In the genomic region with DNA sequence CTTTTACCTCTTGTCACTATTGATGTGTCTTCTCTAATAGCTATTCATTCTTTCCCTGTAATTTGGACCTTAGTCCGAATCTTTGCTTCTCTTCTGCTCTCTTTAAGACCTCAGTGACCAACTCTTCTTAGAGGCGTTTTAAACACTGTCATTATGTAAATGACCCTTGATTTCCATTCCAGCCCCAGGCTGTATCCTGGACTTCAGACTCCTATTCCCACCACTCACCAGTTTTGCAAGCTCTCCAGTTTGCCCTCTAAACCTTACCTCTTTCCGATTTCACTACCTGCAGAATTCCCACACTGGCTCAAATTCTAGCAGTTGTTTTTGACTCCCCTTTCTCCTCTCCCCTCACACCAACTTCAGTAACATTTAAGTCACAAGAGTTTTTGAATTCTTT, we compare ENCODE assay signal across 20 cellular contexts. TPM values are rescaled to one million over a fixed set of nuclear protein-coding genes. Genes with fewer than 3 reads are reported as not detected.
DNase-seq lines count a peak whose midpoint lies in the region; ATAC-seq, FAIRE-seq and TF ChIP-seq lines count a peak whose summit lies in the region.
"Had no signal": no experiment of that assay in that cellular context is flagged by ENCODE, and none has a peak within 500 bp of the region (broad histone marks: within the 10 kb centered on the region; RNA-seq: fewer than 3 reads in every experiment).

No MANE protein-coding gene starts in this region.

- DNase-seq in HuH-7 (ENCODE audit: low spot score), result peak; percentile 14
- peak; percentile 76 for DNase-seq in islet precursor cell
- DNase-seq in mesendoderm, result peak; percentile 73
- no peak for DNase-seq in activated naive CD4-positive, alpha-beta T cell (lab: John Stamatoyannopoulos, UW)
- no peak for DNase-seq in GM12892 (ENCODE audit: insufficient read length)
- DNase-seq in ecto neural progenitor cell (ENCODE audit: low spot score), result no peak
- DNase-seq: BE2C, EL, H7, NCI-H1105, NCI-H146, NCI-H2029, NCI-H2227 treated with DMSO at 0.1 percent for 48 hours, NCI-H510A, NCI-H82 had no signal

- H3K4ac ChIP-seq in mesendoderm (ENCODE audit: low read depth, low read length), result no peak overlapping the region

- H2BK5ac ChIP-seq in mesendoderm (ENCODE audit: low read length), result no peak overlapping the region

- no peak overlapping the region for H3K4me2 ChIP-seq in mesendoderm (ENCODE audit: low read length)

- no peak overlapping the region for H3K27ac ChIP-seq in mesendoderm (ENCODE audit: low read depth, low read length)

- no peaks in the 10 kb centered on the region for H3K4me1 ChIP-seq in mesendoderm (ENCODE audit: control insufficient read depth, low read depth, low read length)
- H3K4me1 ChIP-seq: BE2C had no signal

- no peak overlapping the region for H3K23ac ChIP-seq in mesendoderm (ENCODE audit: low read length)

- H4K8ac ChIP-seq in mesendoderm (ENCODE audit: low read depth, low read length), result no peak overlapping the region

- H2AK5ac ChIP-seq in mesendoderm (ENCODE audit: low read length), result no peak overlapping the region

- no peak overlapping the region for H3K18ac ChIP-seq in mesendoderm (ENCODE audit: low read length)

- no peaks in the 10 kb centered on the region for H3K27me3 ChIP-seq in mesendoderm (ENCODE audit: insufficient read depth, low read length, poor library complexity)
- H3K27me3 ChIP-seq: BE2C had no signal

- no peak for FAIRE-seq in GM12892 (lab: Jason Lieb, UNC)
- FAIRE-seq: GM12878, HTR-8/SVneo had no signal

- ATAC-seq in HG03565 (IDR thresholded peaks at IDR 0.05; ENCODE audit: unreplicated experiment), result no peak
- ATAC-seq: GM12878, Panc1 had no signal

- H3K9ac ChIP-seq in mesendoderm (ENCODE audit: low read length), result no peak overlapping the region

- no peak overlapping the region for H2BK15ac ChIP-seq in mesendoderm (replicated peaks; ENCODE audit: low read depth)

- H2BK120ac ChIP-seq in mesendoderm (ENCODE audit: low read depth, low read length), result no peak overlapping the region

- no peak for TF ChIP-seq POLR2A in GM12892 (IDR thresholded peaks at IDR 0.05; ENCODE audit: low read depth, low read length)

- H3K36me3 ChIP-seq in mesendoderm (ENCODE audit: control insufficient read depth, insufficient read depth, low read length), result no peaks in the 10 kb centered on the region
- H3K36me3 ChIP-seq: BE2C had no signal

- H3K56ac ChIP-seq in mesendoderm (ENCODE audit: low read length), result no peak overlapping the region

- no peak overlapping the region for H4K5ac ChIP-seq in mesendoderm (ENCODE audit: low read length)

- no peaks in the 10 kb centered on the region for H3K79me2 ChIP-seq in mesendoderm (ENCODE audit: control insufficient read depth, insufficient read depth, low read length)

- H3K79me1 ChIP-seq in mesendoderm (ENCODE audit: low read length), result no peaks in the 10 kb centered on the region

- WGBS in mesendoderm (ENCODE audit: extremely low coverage, insufficient coverage, low lambda C conversion rate), result no CpG with 5 or more reads among the region's 3 CpGs

- no peak overlapping the region for H3K4me3 ChIP-seq in mesendoderm (ENCODE audit: low read length)
- H3K4me3 ChIP-seq: GM12878 had no signal

RNA-seq across cellular contexts. Expression of gene HMGB1, which starts 13.4 kb away (rescaled TPM):
- 1,185 TPM for polyA plus RNA-seq in mesendoderm (2013, experiment 1 of 2)
- 1,186 TPM for polyA plus RNA-seq in mesendoderm (2013, experiment 2 of 2)
- polyA plus RNA-seq in GM12892 (2012; ENCODE audit: missing spikeins), result 575 TPM

RNA-seq across cellular contexts. Expression of gene UBE2L5, which starts 56.9 kb away (rescaled TPM):
- 0.15 TPM for polyA plus RNA-seq in mesendoderm (2013, experiment 1 of 2)
- polyA plus RNA-seq in mesendoderm (2013, experiment 2 of 2), result not detected
- 0.53 TPM for polyA plus RNA-seq in GM12892 (2012; ENCODE audit: missing spikeins)
- polyA plus RNA-seq: IgD-negative memory B cell had no signal

Comparison
In these comparisons a context has a peak if more than half of its experiments do, and no peak if none do; other contexts are left out.
1. DNase-seq: peak in HuH-7 (single experiment), islet precursor cell (single experiment) and mesendoderm (single experiment); none in activated naive CD4-positive, alpha-beta T cell (0 of 4), GM12892 (single experiment) and ecto neural progenitor cell (single experiment).